In genomic region chr1:160748182-160748876, GRCh38 we compare ENCODE assay signal across 12 cellular contexts. TPM values are rescaled to one million over a fixed set of nuclear protein-coding genes. Genes with fewer than 3 reads are reported as not detected.
DNase-seq lines count a peak whose midpoint lies in the region; TF ChIP-seq lines count a peak whose summit lies in the region.
"Had no signal": no experiment of that assay in that cellular context is flagged by ENCODE, and none has a peak within 500 bp of the region (broad histone marks: within the 10 kb centered on the region; RNA-seq: fewer than 3 reads in every experiment).

No MANE protein-coding gene starts in this region.

- no peaks in the 10 kb centered on the region for H3K27me3 ChIP-seq in mammary epithelial cell (ENCODE audit: insufficient read depth, low read length)
- no peaks in the 10 kb centered on the region for H3K27me3 ChIP-seq in neural progenitor cell
- no peaks in the 10 kb centered on the region for H3K27me3 ChIP-seq in uterus
- H3K27me3 ChIP-seq: SJCRH30 had no signal

- no peaks in the 10 kb centered on the region for H3K9me3 ChIP-seq in mammary epithelial cell (replicated peaks; ENCODE audit: insufficient read depth, low read length)
- no peaks in the 10 kb centered on the region for H3K9me3 ChIP-seq in neural progenitor cell (ENCODE audit: low read depth)
- no peaks in the 10 kb centered on the region for H3K9me3 ChIP-seq in uterus
- H3K9me3 ChIP-seq: SJCRH30 had no signal

- H3K4me1 ChIP-seq in mammary epithelial cell (ENCODE audit: insufficient read depth, low read length) (peaks cover 16% of the 10 kb centered on the region), neural progenitor cell (no peaks in the 10 kb centered on the region), uterus (no peaks in the 10 kb centered on the region)

- H3K27ac ChIP-seq in mammary epithelial cell (ENCODE audit: insufficient read depth, low read depth, low read length) (no peak overlapping the region), neural progenitor cell (no peak overlapping the region), uterus (no peak overlapping the region)
- H3K27ac ChIP-seq: SJCRH30 had no signal

- H3K9me3 Mint-ChIP-seq in neural progenitor cell, result no peaks in the 10 kb centered on the region

- intact Hi-C loops in mammary epithelial cell (cut with micrococcal nuclease), result loop anchor here (1.0 kb wide), 1 partner anchor 87 kb away; no protein-coding TSS in a partner anchor
- intact Hi-C loops in uterus (cut with DNase I; ENCODE audit: low total_unique reads), result no loop called here

- CTCF ChIA-PET in mammary epithelial cell (lab: Charles Lee; ENCODE audit: low non-redundant PET), result interaction anchor here (0.6 to 1.1 kb wide), 3 partner anchors 19 to 1283 kb away, joined by 3 to 5 read pairs (median 4); no protein-coding TSS in a partner anchor

- no TSS peak for BruUV-seq in mammary epithelial cell (replicated peaks; lab: Mats Ljungman, UMichigan)

- TF ChIP-seq CTCF in mammary epithelial cell (conservative IDR thresholded peaks at IDR 0.05 in 1 of 2, IDR thresholded peaks at IDR 0.05 in 1 of 2; ENCODE audit: extremely low read depth in 1 of 2, insufficient read depth in 1 of 2, low read depth in 1 of 2, low read length in 2 of 2), result peak; percentile 25 to 42
- peak; percentile 46 for TF ChIP-seq CTCF in neural progenitor cell (IDR thresholded peaks at IDR 0.05)
- no peak for TF ChIP-seq CTCF in uterus (IDR thresholded peaks at IDR 0.05)

- peak; percentile 12 for DNase-seq in NCI-H82 (lab: John Stamatoyannopoulos, UW)
- no peak for DNase-seq in NCI-H82 treated with DMSO at 0.1 percent for 48 hours (lab: John Stamatoyannopoulos, UW; ENCODE audit: unreplicated experiment)
- peak; percentile 82 for DNase-seq in M059J (ENCODE audit: low read depth)
- DNase-seq in mammary epithelial cell, result peak; percentile 61
- no peak for DNase-seq in neural progenitor cell (ENCODE audit: low spot score)
- no peak for DNase-seq in uterus
- DNase-seq in NOMO-1 treated with dmso at 0.1 percent for 144 hours (lab: John Stamatoyannopoulos, UW; ENCODE audit: unreplicated experiment), result no peak
- DNase-seq in NCI-H1105 treated with DMSO at 0.1 percent for 48 hours (lab: John Stamatoyannopoulos, UW), result no peak
- DNase-seq: NCI-H1417 treated with DMSO at 0.1 percent for 48 hours had no signal

- H3K36me3 ChIP-seq in mammary epithelial cell (ENCODE audit: insufficient read depth, low read length), result no peaks in the 10 kb centered on the region
- H3K36me3 ChIP-seq in neural progenitor cell, result no peaks in the 10 kb centered on the region
- H3K36me3 ChIP-seq in uterus, result no peaks in the 10 kb centered on the region
- H3K36me3 ChIP-seq: SJCRH30 had no signal

- in situ Hi-C loops in mammary epithelial cell (cut with MboI; ENCODE audit: low sequenced_read_pairs in 2 of 2), result loop anchor here in 1 of 2 donors (25.0 kb wide), 1 partner anchor 214 kb away; the partner anchor contains the start of gene ITLN2

- no peak for TF ChIP-seq POLR2A in uterus (IDR thresholded peaks at IDR 0.05)

- H3K4me3 ChIP-seq in mammary epithelial cell (replicated peaks in 1 of 3; ENCODE audit: insufficient read depth in 1 of 3, low read depth in 2 of 3, low read length in 3 of 3), result no peak overlapping the region
- H3K4me3 ChIP-seq in neural progenitor cell, result no peak overlapping the region
- no peak overlapping the region for H3K4me3 ChIP-seq in uterus
- H3K4me3 ChIP-seq: SJCRH30 had no signal

- peaks cover 7% of the 10 kb centered on the region for H3K27me3 Mint-ChIP-seq in neural progenitor cell (ENCODE audit: insufficient read depth, low read depth)

- dilution Hi-C loops in mammary epithelial cell (cut with HindIII; ENCODE audit: low sequenced_read_pairs), result loop anchor here (25.0 kb wide), 1 partner anchor 89 kb away; no protein-coding TSS in a partner anchor

- H3K27ac Mint-ChIP-seq in neural progenitor cell, result no peak overlapping the region

- H3K79me2 ChIP-seq in mammary epithelial cell (ENCODE audit: insufficient read depth, low read length), result no peaks in the 10 kb centered on the region
- H3K79me2 ChIP-seq in neural progenitor cell (ENCODE audit: low read depth), result no peaks in the 10 kb centered on the region

- 82% methylated on average over 7 of the region's 10 CpGs for WGBS in mammary epithelial cell (ENCODE audit: low coverage, missing lambda C conversion rate)

- H2AFZ ChIP-seq in mammary epithelial cell (ENCODE audit: low read depth, low read length) (peak overlapping the region; percentile 18), neural progenitor cell (replicated peaks) (no peak overlapping the region)

- no peak overlapping the region for H3K9ac ChIP-seq in mammary epithelial cell (ENCODE audit: insufficient read depth, low read length)
- no peak overlapping the region for H3K9ac ChIP-seq in neural progenitor cell

- H3F3A ChIP-seq in neural progenitor cell (ENCODE audit: low read depth), result no peaks in the 10 kb centered on the region

- no peaks in the 10 kb centered on the region for H3K36me3 Mint-ChIP-seq in neural progenitor cell

- H3K4me2 ChIP-seq in mammary epithelial cell (ENCODE audit: insufficient read depth, low read depth, low read length) (no peak overlapping the region), neural progenitor cell (no peak overlapping the region)

- no peak overlapping the region for H3K4me3 Mint-ChIP-seq in neural progenitor cell

- H4K20me1 ChIP-seq in mammary epithelial cell (ENCODE audit: insufficient read depth, low read length), result no peaks in the 10 kb centered on the region
- H4K20me1 ChIP-seq in neural progenitor cell (ENCODE audit: low read depth), result no peaks in the 10 kb centered on the region

- H3K4me1 Mint-ChIP-seq in neural progenitor cell, result peaks cover 8% of the 10 kb centered on the region

RNA-seq across cellular contexts. Expression of gene SLAMF7, which starts 9.3 kb away (rescaled TPM):
- 3.9 and 7.8 TPM in 2 replicates for total RNA-seq in M059J (2014; rRNA removed; shearing (Covaris generic))
- total RNA-seq in mammary epithelial cell (1 to 10 TPM in 1 of 2 donors, under 1 TPM in 1; 0.17 to 7.2 TPM), neural progenitor cell (ENCODE audit: low replicate concordance) (not detected in 2 replicates), uterus (1 to 10 TPM in 1 of 4 donors, under 1 TPM in 1, not detected in 2; 0.76 to 1.6 TPM)
- 3.0 TPM for polyA plus RNA-seq in mammary epithelial cell
- polyA minus RNA-seq in mammary epithelial cell, result not detected
- total RNA-seq: endothelial cell of umbilical vein, SJCRH30 had no signal
- polyA plus RNA-seq: AG04450, endothelial cell of umbilical vein had no signal

RNA-seq across cellular contexts. Expression of gene CD48, which starts 36.7 kb away (rescaled TPM):
- 0.05 TPM in 1 of 2 replicates, not detected in the other for total RNA-seq in M059J (2014; rRNA removed; shearing (Covaris generic))
- total RNA-seq in mammary epithelial cell (not detected), neural progenitor cell (ENCODE audit: low replicate concordance) (not detected in 2 replicates), uterus (1 to 10 TPM in 3 of 4 donors, under 1 TPM in 1; 0.51 to 10.0 (median 2.6) TPM)
- not detected for polyA plus RNA-seq in mammary epithelial cell
- not detected for polyA minus RNA-seq in mammary epithelial cell
- total RNA-seq: endothelial cell of umbilical vein, SJCRH30 had no signal
- polyA plus RNA-seq: AG04450, endothelial cell of umbilical vein had no signal

RNA-seq across cellular contexts. Expression of gene LY9, which starts 47.6 kb away (rescaled TPM):
- total RNA-seq in M059J (2014; rRNA removed; shearing (Covaris generic)), result not detected in 2 replicates
- total RNA-seq in mammary epithelial cell (not detected), neural progenitor cell (ENCODE audit: low replicate concordance) (not detected in 2 replicates), uterus (under 1 TPM in 2 of 4 donors, not detected in 2; 0.35 to 0.70 TPM)
- polyA plus RNA-seq in mammary epithelial cell, result not detected
- polyA minus RNA-seq in mammary epithelial cell, result not detected
- total RNA-seq: endothelial cell of umbilical vein, SJCRH30 had no signal
- polyA plus RNA-seq: AG04450, endothelial cell of umbilical vein had no signal

Comparison
In these comparisons a context has a peak if more than half of its experiments do, and no peak if none do; other contexts are left out.
1. DNase-seq: peak in NCI-H82 (single experiment), M059J (single experiment) and mammary epithelial cell (single experiment); none in NCI-H82 treated with DMSO at 0.1 percent for 48 hours (single experiment), neural progenitor cell (single experiment), uterus (0 of 2), NOMO-1 treated with dmso at 0.1 percent for 144 hours (single experiment) and NCI-H1105 treated with DMSO at 0.1 percent for 48 hours (single experiment).
2. CTCF ChIP-seq: peak in mammary epithelial cell (2 of 2) and neural progenitor cell (single experiment); none in uterus (0 of 4).